21 cellular contexts compared by ENCODE assay signal in the genomic region with DNA sequence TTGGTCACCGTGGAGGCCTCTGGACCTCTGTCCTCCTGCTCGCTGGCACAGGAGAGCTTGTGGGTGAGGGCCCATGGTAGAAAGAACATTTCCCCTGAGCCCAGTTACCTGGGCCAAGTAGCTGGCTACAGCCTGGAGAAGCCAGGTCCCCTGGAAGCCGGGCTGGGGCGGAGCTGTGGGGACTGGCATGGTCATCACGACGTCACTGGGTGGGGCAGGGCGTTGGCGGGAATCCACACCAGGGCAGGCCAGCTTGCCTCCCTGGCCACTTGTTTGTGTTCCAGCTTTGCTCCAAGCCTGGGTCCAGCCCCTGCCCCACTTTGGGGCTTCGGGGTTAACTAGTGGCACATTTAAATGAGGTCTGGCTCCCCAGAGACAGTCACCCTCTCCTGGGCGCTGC. TPM values are rescaled to one million over a fixed set of nuclear protein-coding genes. Genes with fewer than 3 reads are reported as not detected.
"Had no signal": no experiment of that assay in that cellular context is flagged by ENCODE, and none has a peak within 500 bp of the region (broad histone marks: within the 10 kb centered on the region; RNA-seq: fewer than 3 reads in every experiment).

No MANE protein-coding gene starts in this region.

- H3K4me3 ChIP-seq: heart right ventricle, right atrium auricular region, sigmoid colon, skin epidermis, stomach, thoracic aorta had no signal

- DNase-seq: effector memory CD4-positive, alpha-beta T cell; heart right ventricle; hypothalamus; kidney glomerular epithelial cell; naive thymus-derived CD8-positive, alpha-beta T cell; sigmoid colon; stimulated activated CD4-positive, alpha-beta T cell treated with anti-CD3 and anti-CD28 coated beads, Interleukin-2, amount 100 ng/mL, for 24 hours; stimulated activated CD4-positive, alpha-beta T cell treated with anti-CD3 and anti-CD28 coated beads, Interleukin-4, amount 100 ng/mL, for 4 hours; stimulated activated naive B cell treated with anti-CD40 and anti-IgM and Interleukin-4, amounts not matched to agents 10 μg/mL and 1 μg/mL and 100 μg/mL, for 72 hours; stomach; substantia nigra; trophoblast cell had no signal

- H3K4me1 Mint-ChIP-seq: naive thymus-derived CD8-positive, alpha-beta T cell; stimulated activated naive B cell treated with anti-CD40 and anti-IgM and Interleukin-4, amounts not matched to agents 10 μg/mL and 1 μg/mL and 100 μg/mL, for 72 hours had no signal

- H3K36me3 Mint-ChIP-seq: naive thymus-derived CD8-positive, alpha-beta T cell; stimulated activated naive B cell treated with anti-CD40 and anti-IgM and Interleukin-4, amounts not matched to agents 10 μg/mL and 1 μg/mL and 100 μg/mL, for 72 hours had no signal

- H3K9me3 ChIP-seq: heart right ventricle, right atrium auricular region, sigmoid colon, stomach, thoracic aorta had no signal

- H3K27me3 ChIP-seq: right atrium auricular region had no signal

- H3K36me3 ChIP-seq: heart right ventricle, right atrium auricular region, sigmoid colon, stomach, thoracic aorta had no signal

- H3K4me1 ChIP-seq: heart right ventricle, right atrium auricular region, sigmoid colon, stomach had no signal

- ATAC-seq: esophagus mucosa; heart right ventricle; naive thymus-derived CD8-positive, alpha-beta T cell; stimulated activated naive B cell treated with anti-CD40 and anti-IgM and Interleukin-4, amounts not matched to agents 10 μg/mL and 1 μg/mL and 100 μg/mL, for 72 hours had no signal

- H3K9me3 Mint-ChIP-seq: naive thymus-derived CD8-positive, alpha-beta T cell; stimulated activated naive B cell treated with anti-CD40 and anti-IgM and Interleukin-4, amounts not matched to agents 10 μg/mL and 1 μg/mL and 100 μg/mL, for 72 hours had no signal

- H3K4me3 Mint-ChIP-seq: naive thymus-derived CD8-positive, alpha-beta T cell; stimulated activated naive B cell treated with anti-CD40 and anti-IgM and Interleukin-4, amounts not matched to agents 10 μg/mL and 1 μg/mL and 100 μg/mL, for 72 hours had no signal

- FAIRE-seq: endometrium, frontal cortex, islet of Langerhans had no signal

- H3K27ac Mint-ChIP-seq: stimulated activated naive B cell treated with anti-CD40 and anti-IgM and Interleukin-4, amounts not matched to agents 10 μg/mL and 1 μg/mL and 100 μg/mL, for 72 hours had no signal

RNA-seq across cellular contexts. Expression of gene SLC24A4, which starts 35.0 kb away (rescaled TPM):
- total RNA-seq: fibroblast of lung; naive thymus-derived CD8-positive, alpha-beta T cell; osteocyte had no signal
